Comparison of ENCODE assay signal across 1 cellular context in the genomic region with DNA sequence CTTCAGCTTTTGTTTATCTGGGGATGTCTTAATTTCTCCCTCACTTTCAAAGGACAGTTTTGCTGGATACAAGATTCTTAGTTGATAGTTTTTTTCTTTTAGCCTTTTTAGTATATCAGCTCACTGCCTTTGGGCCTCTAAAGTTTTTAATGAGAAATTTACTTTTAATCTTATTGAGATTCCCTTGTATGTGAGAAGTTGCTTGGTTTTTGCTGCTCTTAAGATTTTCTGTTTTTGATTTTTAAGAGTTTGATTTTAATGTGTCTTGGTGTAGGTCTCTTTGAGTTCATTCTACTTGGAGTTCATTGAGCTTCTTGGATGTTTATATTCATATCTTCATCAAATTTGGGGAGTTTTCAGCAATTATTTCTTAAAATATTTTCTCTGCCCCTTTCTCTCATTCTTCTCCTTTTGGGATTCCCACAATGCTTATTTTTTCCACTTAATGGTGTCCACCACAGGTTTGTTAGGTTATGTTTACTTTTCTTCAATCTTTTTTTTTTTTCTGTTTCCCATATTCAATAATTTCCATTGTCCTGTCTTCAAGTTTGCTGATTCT.
TF ChIP-seq lines count a peak whose summit lies in the region.

No MANE protein-coding gene starts in this region.

TF ChIP-seq in HEK293, 187 proteins besides CTCF, POLR2A, EP300 and RAD21 (continued from another document):
- TF ChIP-seq FEZF1 (tag by site-specific recombination; IDR thresholded peaks at IDR 0.05) (no peak), SETDB1 (IDR thresholded peaks at IDR 0.05; ENCODE audit: insufficient read length, low read length) (peak; percentile 95)
